In the genomic region with DNA sequence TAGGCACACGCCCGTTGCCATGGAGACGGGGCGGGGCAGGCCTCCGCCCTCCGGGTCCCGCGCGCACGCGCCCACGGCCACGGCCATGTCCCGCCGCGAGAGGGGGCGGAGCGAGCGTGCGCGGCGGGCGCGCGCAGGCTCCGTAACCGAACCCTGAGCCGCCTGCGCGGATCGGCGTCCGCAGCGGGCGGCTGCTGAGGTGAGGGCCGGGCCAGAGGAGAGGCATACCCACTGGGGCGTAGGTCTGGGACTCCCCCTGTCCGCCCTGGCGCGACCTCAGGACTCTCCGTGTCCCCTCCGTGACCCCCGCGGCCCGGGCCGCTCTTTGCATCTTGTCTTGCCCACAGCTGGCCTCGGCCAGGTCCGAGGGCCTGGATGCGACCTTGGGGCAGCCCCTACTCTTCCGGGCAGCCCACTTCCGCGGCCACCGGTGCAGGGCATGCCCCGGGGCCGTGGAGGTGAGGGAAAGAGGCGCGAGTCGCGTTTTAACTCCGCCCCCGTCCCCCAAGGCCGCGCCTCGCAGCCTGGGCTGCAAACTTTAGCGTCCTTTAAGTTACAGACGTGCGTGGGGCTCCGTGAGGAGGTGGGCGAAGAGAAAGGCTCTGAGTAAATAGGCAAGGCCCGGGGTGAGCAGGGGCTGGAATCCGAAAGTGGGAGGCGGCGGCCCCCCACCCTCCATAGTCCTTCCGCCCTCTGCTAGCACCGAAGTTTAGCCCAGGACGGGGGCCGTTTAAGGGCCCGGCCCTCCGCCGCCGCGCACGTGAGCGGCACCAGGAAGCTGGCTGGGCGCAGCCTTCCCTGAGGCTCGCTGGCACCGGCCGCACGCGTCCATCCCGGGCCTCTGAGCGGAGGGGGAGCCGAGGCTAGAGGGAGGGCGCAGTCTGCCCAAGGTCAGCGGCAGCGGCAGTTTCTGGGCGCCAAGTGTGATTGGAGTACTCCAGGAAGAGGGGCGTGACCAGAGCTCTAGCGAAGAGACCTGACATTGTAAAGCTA, we compare ENCODE assay signal across 1 cellular context.
TF ChIP-seq lines count a peak whose summit lies in the region.

A gene with protein sequence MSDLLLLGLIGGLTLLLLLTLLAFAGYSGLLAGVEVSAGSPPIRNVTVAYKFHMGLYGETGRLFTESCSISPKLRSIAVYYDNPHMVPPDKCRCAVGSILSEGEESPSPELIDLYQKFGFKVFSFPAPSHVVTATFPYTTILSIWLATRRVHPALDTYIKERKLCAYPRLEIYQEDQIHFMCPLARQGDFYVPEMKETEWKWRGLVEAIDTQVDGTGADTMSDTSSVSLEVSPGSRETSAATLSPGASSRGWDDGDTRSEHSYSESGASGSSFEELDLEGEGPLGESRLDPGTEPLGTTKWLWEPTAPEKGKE (plus strand): TSS at position 163 of the 993 bp plus-strand sequence. CDS start 3,053 bp downstream, outside the sequence.

TF ChIP-seq in K562, 482 proteins besides CTCF, POLR2A, EP300 and RAD21 (continued from another document and continues in another):
- TF ChIP-seq, protein P1, sequence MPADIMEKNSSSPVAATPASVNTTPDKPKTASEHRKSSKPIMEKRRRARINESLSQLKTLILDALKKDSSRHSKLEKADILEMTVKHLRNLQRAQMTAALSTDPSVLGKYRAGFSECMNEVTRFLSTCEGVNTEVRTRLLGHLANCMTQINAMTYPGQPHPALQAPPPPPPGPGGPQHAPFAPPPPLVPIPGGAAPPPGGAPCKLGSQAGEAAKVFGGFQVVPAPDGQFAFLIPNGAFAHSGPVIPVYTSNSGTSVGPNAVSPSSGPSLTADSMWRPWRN (IDR thresholded peaks at IDR 0.05; ENCODE audit: low read depth) = no peak
- TF ChIP-seq MEIS2 (IDR thresholded peaks at IDR 0.05; ENCODE audit: partially characterized antibody) = peak; percentile 76
- no peak; the same call in 1 of the 2 replicates for TF ChIP-seq KLF1 (tag; IDR thresholded peaks at IDR 0.05)
- peak; percentile 79 for TF ChIP-seq SUPT5H (IDR thresholded peaks at IDR 0.05)
- TF ChIP-seq, protein P2, sequence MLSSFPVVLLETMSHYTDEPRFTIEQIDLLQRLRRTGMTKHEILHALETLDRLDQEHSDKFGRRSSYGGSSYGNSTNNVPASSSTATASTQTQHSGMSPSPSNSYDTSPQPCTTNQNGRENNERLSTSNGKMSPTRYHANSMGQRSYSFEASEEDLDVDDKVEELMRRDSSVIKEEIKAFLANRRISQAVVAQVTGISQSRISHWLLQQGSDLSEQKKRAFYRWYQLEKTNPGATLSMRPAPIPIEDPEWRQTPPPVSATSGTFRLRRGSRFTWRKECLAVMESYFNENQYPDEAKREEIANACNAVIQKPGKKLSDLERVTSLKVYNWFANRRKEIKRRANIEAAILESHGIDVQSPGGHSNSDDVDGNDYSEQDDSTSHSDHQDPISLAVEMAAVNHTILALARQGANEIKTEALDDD (IDR thresholded peaks at IDR 0.05) = no peak
- no peak for TF ChIP-seq PRPF4 (IDR thresholded peaks at IDR 0.05; ENCODE audit: insufficient read depth, low read depth, low read length, poor library complexity, severe bottlenecking)
- peak; percentile 74 for TF ChIP-seq ESRRA (IDR thresholded peaks at IDR 0.05; ENCODE audit: borderline replicate concordance, low read depth)
- TF ChIP-seq TRIM28 (IDR thresholded peaks at IDR 0.05) = no peak; the same call in 1 of the 2 replicates
- TF ChIP-seq SOX6 (IDR thresholded peaks at IDR 0.05) = no peak
- no peak for TF ChIP-seq ZNF232 (CRISPR knock-in tag; IDR thresholded peaks at IDR 0.05)
- TF ChIP-seq, protein P3, sequence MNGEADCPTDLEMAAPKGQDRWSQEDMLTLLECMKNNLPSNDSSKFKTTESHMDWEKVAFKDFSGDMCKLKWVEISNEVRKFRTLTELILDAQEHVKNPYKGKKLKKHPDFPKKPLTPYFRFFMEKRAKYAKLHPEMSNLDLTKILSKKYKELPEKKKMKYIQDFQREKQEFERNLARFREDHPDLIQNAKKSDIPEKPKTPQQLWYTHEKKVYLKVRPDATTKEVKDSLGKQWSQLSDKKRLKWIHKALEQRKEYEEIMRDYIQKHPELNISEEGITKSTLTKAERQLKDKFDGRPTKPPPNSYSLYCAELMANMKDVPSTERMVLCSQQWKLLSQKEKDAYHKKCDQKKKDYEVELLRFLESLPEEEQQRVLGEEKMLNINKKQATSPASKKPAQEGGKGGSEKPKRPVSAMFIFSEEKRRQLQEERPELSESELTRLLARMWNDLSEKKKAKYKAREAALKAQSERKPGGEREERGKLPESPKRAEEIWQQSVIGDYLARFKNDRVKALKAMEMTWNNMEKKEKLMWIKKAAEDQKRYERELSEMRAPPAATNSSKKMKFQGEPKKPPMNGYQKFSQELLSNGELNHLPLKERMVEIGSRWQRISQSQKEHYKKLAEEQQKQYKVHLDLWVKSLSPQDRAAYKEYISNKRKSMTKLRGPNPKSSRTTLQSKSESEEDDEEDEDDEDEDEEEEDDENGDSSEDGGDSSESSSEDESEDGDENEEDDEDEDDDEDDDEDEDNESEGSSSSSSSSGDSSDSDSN (IDR thresholded peaks at IDR 0.05; ENCODE audit: borderline replicate concordance in 1 of 2, low read depth in 2 of 2, low read length in 2 of 2) = no peak
- TF ChIP-seq RFX1 (IDR thresholded peaks at IDR 0.05) = no peak
- TF ChIP-seq HMGN3 (IDR thresholded peaks at IDR 0.05; ENCODE audit: borderline replicate concordance, extremely low read depth, insufficient read length, low read depth, low read length) = peak; percentile 65
- no peak for TF ChIP-seq MYBL2 (IDR thresholded peaks at IDR 0.05; ENCODE audit: low read depth)
- TF ChIP-seq MYBL2 (CRISPR knock-in tag; IDR thresholded peaks at IDR 0.05; ENCODE audit: borderline replicate concordance) = no peak
- TF ChIP-seq MBD2 (IDR thresholded peaks at IDR 0.05; ENCODE audit: borderline replicate concordance, low read depth) = no peak
- TF ChIP-seq CREBBP (IDR thresholded peaks at IDR 0.05; ENCODE audit: low read depth, low read length) = no peak
- TF ChIP-seq POLR3G (IDR thresholded peaks at IDR 0.05; ENCODE audit: extremely low read depth, insufficient read length, insufficient replicate concordance) = no peak
- TF ChIP-seq, protein P4, sequence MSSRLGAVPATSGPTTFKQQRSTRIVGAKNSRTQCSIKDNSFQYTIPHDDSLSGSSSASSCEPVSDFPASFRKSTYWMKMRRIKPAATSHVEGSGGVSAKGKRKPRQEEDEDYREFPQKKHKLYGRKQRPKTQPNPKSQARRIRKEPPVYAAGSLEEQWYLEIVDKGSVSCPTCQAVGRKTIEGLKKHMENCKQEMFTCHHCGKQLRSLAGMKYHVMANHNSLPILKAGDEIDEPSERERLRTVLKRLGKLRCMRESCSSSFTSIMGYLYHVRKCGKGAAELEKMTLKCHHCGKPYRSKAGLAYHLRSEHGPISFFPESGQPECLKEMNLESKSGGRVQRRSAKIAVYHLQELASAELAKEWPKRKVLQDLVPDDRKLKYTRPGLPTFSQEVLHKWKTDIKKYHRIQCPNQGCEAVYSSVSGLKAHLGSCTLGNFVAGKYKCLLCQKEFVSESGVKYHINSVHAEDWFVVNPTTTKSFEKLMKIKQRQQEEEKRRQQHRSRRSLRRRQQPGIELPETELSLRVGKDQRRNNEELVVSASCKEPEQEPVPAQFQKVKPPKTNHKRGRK (tag; IDR thresholded peaks at IDR 0.05) = no peak
- TF ChIP-seq, protein P5, sequence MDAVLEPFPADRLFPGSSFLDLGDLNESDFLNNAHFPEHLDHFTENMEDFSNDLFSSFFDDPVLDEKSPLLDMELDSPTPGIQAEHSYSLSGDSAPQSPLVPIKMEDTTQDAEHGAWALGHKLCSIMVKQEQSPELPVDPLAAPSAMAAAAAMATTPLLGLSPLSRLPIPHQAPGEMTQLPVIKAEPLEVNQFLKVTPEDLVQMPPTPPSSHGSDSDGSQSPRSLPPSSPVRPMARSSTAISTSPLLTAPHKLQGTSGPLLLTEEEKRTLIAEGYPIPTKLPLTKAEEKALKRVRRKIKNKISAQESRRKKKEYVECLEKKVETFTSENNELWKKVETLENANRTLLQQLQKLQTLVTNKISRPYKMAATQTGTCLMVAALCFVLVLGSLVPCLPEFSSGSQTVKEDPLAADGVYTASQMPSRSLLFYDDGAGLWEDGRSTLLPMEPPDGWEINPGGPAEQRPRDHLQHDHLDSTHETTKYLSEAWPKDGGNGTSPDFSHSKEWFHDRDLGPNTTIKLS (IDR thresholded peaks at IDR 0.05; ENCODE audit: borderline replicate concordance, low read depth) = 0 out of 2 replicates have a peak, but pooled peaks have one; percentile 23
- TF ChIP-seq, protein P6, sequence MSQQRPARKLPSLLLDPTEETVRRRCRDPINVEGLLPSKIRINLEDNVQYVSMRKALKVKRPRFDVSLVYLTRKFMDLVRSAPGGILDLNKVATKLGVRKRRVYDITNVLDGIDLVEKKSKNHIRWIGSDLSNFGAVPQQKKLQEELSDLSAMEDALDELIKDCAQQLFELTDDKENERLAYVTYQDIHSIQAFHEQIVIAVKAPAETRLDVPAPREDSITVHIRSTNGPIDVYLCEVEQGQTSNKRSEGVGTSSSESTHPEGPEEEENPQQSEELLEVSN (IDR thresholded peaks at IDR 0.05; ENCODE audit: borderline replicate concordance in 1 of 2, extremely low read depth in 1 of 2, insufficient read depth in 1 of 2, insufficient read length in 1 of 2, low read depth in 1 of 2, low read length in 1 of 2, poor library complexity in 1 of 2, severe bottlenecking in 1 of 2) = peak in 1 of 2 experiments; percentile 56
- TF ChIP-seq, protein P7, sequence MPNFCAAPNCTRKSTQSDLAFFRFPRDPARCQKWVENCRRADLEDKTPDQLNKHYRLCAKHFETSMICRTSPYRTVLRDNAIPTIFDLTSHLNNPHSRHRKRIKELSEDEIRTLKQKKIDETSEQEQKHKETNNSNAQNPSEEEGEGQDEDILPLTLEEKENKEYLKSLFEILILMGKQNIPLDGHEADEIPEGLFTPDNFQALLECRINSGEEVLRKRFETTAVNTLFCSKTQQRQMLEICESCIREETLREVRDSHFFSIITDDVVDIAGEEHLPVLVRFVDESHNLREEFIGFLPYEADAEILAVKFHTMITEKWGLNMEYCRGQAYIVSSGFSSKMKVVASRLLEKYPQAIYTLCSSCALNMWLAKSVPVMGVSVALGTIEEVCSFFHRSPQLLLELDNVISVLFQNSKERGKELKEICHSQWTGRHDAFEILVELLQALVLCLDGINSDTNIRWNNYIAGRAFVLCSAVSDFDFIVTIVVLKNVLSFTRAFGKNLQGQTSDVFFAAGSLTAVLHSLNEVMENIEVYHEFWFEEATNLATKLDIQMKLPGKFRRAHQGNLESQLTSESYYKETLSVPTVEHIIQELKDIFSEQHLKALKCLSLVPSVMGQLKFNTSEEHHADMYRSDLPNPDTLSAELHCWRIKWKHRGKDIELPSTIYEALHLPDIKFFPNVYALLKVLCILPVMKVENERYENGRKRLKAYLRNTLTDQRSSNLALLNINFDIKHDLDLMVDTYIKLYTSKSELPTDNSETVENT (CRISPR knock-in tag; IDR thresholded peaks at IDR 0.05) = no peak
- TF ChIP-seq, protein P8, sequence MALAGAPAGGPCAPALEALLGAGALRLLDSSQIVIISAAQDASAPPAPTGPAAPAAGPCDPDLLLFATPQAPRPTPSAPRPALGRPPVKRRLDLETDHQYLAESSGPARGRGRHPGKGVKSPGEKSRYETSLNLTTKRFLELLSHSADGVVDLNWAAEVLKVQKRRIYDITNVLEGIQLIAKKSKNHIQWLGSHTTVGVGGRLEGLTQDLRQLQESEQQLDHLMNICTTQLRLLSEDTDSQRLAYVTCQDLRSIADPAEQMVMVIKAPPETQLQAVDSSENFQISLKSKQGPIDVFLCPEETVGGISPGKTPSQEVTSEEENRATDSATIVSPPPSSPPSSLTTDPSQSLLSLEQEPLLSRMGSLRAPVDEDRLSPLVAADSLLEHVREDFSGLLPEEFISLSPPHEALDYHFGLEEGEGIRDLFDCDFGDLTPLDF (CRISPR knock-in tag; IDR thresholded peaks at IDR 0.05) = no peak
- 0 out of 2 replicates have a peak, but pooled peaks have one; percentile 27 for TF ChIP-seq POLR2H (tag; IDR thresholded peaks at IDR 0.05; ENCODE audit: low read depth)
- peak in 1 of 2 experiments; percentile 15; a peak in 1 of 4 replicates for TF ChIP-seq NONO (IDR thresholded peaks at IDR 0.05; ENCODE audit: low read depth in 2 of 2, low read length in 1 of 2)
- TF ChIP-seq TEAD2 (tag; IDR thresholded peaks at IDR 0.05) = no peak
- TF ChIP-seq, protein P9, sequence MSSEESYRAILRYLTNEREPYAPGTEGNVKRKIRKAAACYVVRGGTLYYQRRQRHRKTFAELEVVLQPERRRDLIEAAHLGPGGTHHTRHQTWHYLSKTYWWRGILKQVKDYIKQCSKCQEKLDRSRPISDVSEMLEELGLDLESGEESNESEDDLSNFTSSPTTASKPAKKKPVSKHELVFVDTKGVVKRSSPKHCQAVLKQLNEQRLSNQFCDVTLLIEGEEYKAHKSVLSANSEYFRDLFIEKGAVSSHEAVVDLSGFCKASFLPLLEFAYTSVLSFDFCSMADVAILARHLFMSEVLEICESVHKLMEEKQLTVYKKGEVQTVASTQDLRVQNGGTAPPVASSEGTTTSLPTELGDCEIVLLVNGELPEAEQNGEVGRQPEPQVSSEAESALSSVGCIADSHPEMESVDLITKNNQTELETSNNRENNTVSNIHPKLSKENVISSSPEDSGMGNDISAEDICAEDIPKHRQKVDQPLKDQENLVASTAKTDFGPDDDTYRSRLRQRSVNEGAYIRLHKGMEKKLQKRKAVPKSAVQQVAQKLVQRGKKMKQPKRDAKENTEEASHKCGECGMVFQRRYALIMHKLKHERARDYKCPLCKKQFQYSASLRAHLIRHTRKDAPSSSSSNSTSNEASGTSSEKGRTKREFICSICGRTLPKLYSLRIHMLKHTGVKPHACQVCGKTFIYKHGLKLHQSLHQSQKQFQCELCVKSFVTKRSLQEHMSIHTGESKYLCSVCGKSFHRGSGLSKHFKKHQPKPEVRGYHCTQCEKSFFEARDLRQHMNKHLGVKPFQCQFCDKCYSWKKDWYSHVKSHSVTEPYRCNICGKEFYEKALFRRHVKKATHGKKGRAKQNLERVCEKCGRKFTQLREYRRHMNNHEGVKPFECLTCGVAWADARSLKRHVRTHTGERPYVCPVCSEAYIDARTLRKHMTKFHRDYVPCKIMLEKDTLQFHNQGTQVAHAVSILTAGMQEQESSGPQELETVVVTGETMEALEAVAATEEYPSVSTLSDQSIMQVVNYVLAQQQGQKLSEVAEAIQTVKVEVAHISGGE (CRISPR knock-in tag; IDR thresholded peaks at IDR 0.05) = peak in 1 of 3 experiments; percentile 10; a peak in 1 of 6 replicates
- TF ChIP-seq, protein P10, sequence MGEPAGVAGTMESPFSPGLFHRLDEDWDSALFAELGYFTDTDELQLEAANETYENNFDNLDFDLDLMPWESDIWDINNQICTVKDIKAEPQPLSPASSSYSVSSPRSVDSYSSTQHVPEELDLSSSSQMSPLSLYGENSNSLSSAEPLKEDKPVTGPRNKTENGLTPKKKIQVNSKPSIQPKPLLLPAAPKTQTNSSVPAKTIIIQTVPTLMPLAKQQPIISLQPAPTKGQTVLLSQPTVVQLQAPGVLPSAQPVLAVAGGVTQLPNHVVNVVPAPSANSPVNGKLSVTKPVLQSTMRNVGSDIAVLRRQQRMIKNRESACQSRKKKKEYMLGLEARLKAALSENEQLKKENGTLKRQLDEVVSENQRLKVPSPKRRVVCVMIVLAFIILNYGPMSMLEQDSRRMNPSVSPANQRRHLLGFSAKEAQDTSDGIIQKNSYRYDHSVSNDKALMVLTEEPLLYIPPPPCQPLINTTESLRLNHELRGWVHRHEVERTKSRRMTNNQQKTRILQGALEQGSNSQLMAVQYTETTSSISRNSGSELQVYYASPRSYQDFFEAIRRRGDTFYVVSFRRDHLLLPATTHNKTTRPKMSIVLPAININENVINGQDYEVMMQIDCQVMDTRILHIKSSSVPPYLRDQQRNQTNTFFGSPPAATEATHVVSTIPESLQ (CRISPR knock-in tag; IDR thresholded peaks at IDR 0.05) = peak; percentile 57; the same call in 1 of the 2 replicates
- no peak for TF ChIP-seq LEF1 (IDR thresholded peaks at IDR 0.05)
- no peak for TF ChIP-seq ZNF197 (CRISPR knock-in tag; IDR thresholded peaks at IDR 0.05; ENCODE audit: low read depth)
